Comparison of ENCODE assay signal across 8 cellular contexts in genomic region chr12:8179989-8180585, GRCh38. TPM values are rescaled to one million over a fixed set of nuclear protein-coding genes. Genes with fewer than 3 reads are reported as not detected.
DNase-seq lines count a peak whose midpoint lies in the region; ATAC-seq and TF ChIP-seq lines count a peak whose summit lies in the region.
"Not testable (repeated sequence)": the region's sequence is repeated elsewhere in the genome, so short reads cannot be mapped to it uniquely, and the experiment has no call there.

No MANE protein-coding gene starts in this region.

- peak; percentile 43 to 90 (median 62) for DNase-seq in CD8-positive, alpha-beta T cell
- DNase-seq in NCI-H510A (lab: John Stamatoyannopoulos, UW) (peak; percentile 4), activated B cell treated with CpG ODN at 0.5 μM for 24 hours (peak; percentile 73), astrocyte of the cerebellum (ENCODE audit: low read depth) (peak; percentile 60), cardiac septum (ENCODE audit: low spot score) (peak; percentile 93)
- DNase-seq in stimulated activated CD8-positive, alpha-beta memory T cell treated with anti-CD3 and anti-CD28 coated beads, Interleukin-7, amount 100 ng/mL, for 1 hour (ENCODE audit: low read depth in 2 of 2), result peak; percentile 37 to 66

- peak overlapping the region; percentile 82 for H3K27ac ChIP-seq in CD8-positive, alpha-beta T cell (ENCODE audit: low read depth, low read length)

- peak; percentile 99 for ATAC-seq in CD8-positive, alpha-beta T cell
- ATAC-seq in HG03354 (IDR thresholded peaks at IDR 0.05; ENCODE audit: poor library complexity, severe bottlenecking, unreplicated experiment) (peak; percentile 49), activated B cell treated with CpG ODN at 0.5 μM for 24 hours (ENCODE audit: low read depth) (peak; percentile 73)

- peak overlapping the region; percentile 91 for H3K27ac Mint-ChIP-seq in CD8-positive, alpha-beta T cell
- H3K27ac Mint-ChIP-seq in activated B cell treated with CpG ODN at 0.5 μM for 24 hours, result peak overlapping the region; percentile 83

- H3K4me3 ChIP-seq in CD8-positive, alpha-beta T cell (ENCODE audit: low read depth, low read length), result peak overlapping the region; percentile 65
- peak overlapping the region; percentile 52 for H3K4me3 ChIP-seq in astrocyte of the cerebellum (ENCODE audit: low read depth, low read length)
- peak overlapping the region; percentile 62 for H3K4me3 ChIP-seq in neuron (ENCODE audit: low read length)

- H3K36me3 ChIP-seq in CD8-positive, alpha-beta T cell (ENCODE audit: insufficient read depth, low read length); neuron (ENCODE audit: insufficient read depth, low read length): not testable (repeated sequence)

- peak; percentile 69 for TF ChIP-seq CTCF in CD8-positive, alpha-beta T cell (IDR thresholded peaks at IDR 0.05)
- TF ChIP-seq CTCF in activated B cell treated with CpG ODN at 0.5 μM for 24 hours (IDR thresholded peaks at IDR 0.05), result not testable (repeated sequence)
- TF ChIP-seq CTCF in astrocyte of the cerebellum (IDR thresholded peaks at IDR 0.05; ENCODE audit: low read depth, low read length, missing control alignments), result peak; percentile 68

- H3K27me3 Mint-ChIP-seq in CD8-positive, alpha-beta T cell (ENCODE audit: low read depth); activated B cell treated with CpG ODN at 0.5 μM for 24 hours: not testable (repeated sequence)

- H3K27me3 ChIP-seq in CD8-positive, alpha-beta T cell (ENCODE audit: insufficient read depth, low read length); neuron (ENCODE audit: insufficient read depth, low read length): not testable (repeated sequence)

- CTCF ChIA-PET in CD8-positive, alpha-beta T cell (lab: Charles Lee), result not testable (repeated sequence)
- CTCF ChIA-PET in activated B cell treated with CpG ODN at 0.5 μM for 24 hours (lab: Charles Lee), result interaction anchor here (1.3 kb wide), 1 partner anchor 51 kb away, joined by 3 read pairs; no protein-coding TSS in a partner anchor

- peaks cover 13% of the 10 kb centered on the region for H3K4me1 Mint-ChIP-seq in CD8-positive, alpha-beta T cell (ENCODE audit: low read depth)
- H3K4me1 Mint-ChIP-seq in activated B cell treated with CpG ODN at 0.5 μM for 24 hours, result peaks cover 13% of the 10 kb centered on the region

- POLR2A ChIA-PET in CD8-positive, alpha-beta T cell (lab: Charles Lee); activated B cell treated with CpG ODN at 0.5 μM for 24 hours (lab: Charles Lee): not testable (repeated sequence)

- not testable (repeated sequence) for H3K9me3 Mint-ChIP-seq in CD8-positive, alpha-beta T cell; activated B cell treated with CpG ODN at 0.5 μM for 24 hours

- in situ Hi-C loops in astrocyte of the cerebellum (cut with HindIII; ENCODE audit: low sequenced_read_pairs), result loop anchor here (25.0 kb wide), 1 partner anchor 93 kb away; the partner anchor contains the start of gene NECAP1

- not testable (repeated sequence) for H3K9me3 ChIP-seq in CD8-positive, alpha-beta T cell (ENCODE audit: low read length); neuron (ENCODE audit: low read length)

- intact Hi-C loops in CD8-positive, alpha-beta T cell (cut with DNase I, micrococcal nuclease), result loop anchor here (2.0 to 10.0 kb wide), 2 partner anchors 55 to 63 kb away; no protein-coding TSS in a partner anchor
- intact Hi-C loops in activated B cell treated with CpG ODN at 0.5 μM for 24 hours (cut with micrococcal nuclease), result loop anchor here (1.0 to 2.0 kb wide), 2 partner anchors 57 to 72 kb away; no protein-coding TSS in a partner anchor
- intact Hi-C loops in cardiac septum (cut with DNase I), result not testable (repeated sequence)

- peak overlapping the region; percentile 88 for H3K4me3 Mint-ChIP-seq in CD8-positive, alpha-beta T cell
- peak overlapping the region; percentile 86 for H3K4me3 Mint-ChIP-seq in activated B cell treated with CpG ODN at 0.5 μM for 24 hours

- H3K36me3 Mint-ChIP-seq in CD8-positive, alpha-beta T cell; activated B cell treated with CpG ODN at 0.5 μM for 24 hours (ENCODE audit: low read depth): not testable (repeated sequence)

- H2AFZ ChIP-seq in neuron (ENCODE audit: low read depth, low read length), result peak overlapping the region; percentile 62

- H3K4me1 ChIP-seq in CD8-positive, alpha-beta T cell (ENCODE audit: insufficient read depth, low read length); neuron (ENCODE audit: insufficient read depth, low read length): not testable (repeated sequence)

RNA-seq across cellular contexts. Expression of gene ZNF705A, which starts 23.3 kb away (rescaled TPM):
- total RNA-seq in CD8-positive, alpha-beta T cell, result not detected
- total RNA-seq in activated B cell treated with CpG ODN at 0.5 μM for 24 hours (not detected in 2 replicates), cardiac septum (not detected)

RNA-seq across cellular contexts. Expression of gene FAM90A1, which starts 47.3 kb away (rescaled TPM):
- under 1 TPM in 1 of 2 experiments, not detected in 1; 0.17 TPM for total RNA-seq in CD8-positive, alpha-beta T cell
- total RNA-seq in activated B cell treated with CpG ODN at 0.5 μM for 24 hours, result not detected in 2 replicates
- not detected for total RNA-seq in cardiac septum

RNA-seq across cellular contexts. Expression of gene CLEC4A, which starts 56.7 kb away (rescaled TPM):
- total RNA-seq in CD8-positive, alpha-beta T cell, result under 1 TPM; 0.75 to 0.81 TPM
- 1.3 and 2.5 TPM in 2 replicates for total RNA-seq in activated B cell treated with CpG ODN at 0.5 μM for 24 hours
- 0.35 TPM for total RNA-seq in cardiac septum

Comparison
In these comparisons a context has a peak if more than half of its experiments do, and no peak if none do; other contexts are left out.
1. Peak in every context shown above with its lines: DNase-seq, ATAC-seq, H3K4me3 ChIP-seq and H3K27ac ChIP-seq.
2. ATAC-seq: peak in every context shown above with its lines; median percentile 99 in CD8-positive, alpha-beta T cell; 73 in activated B cell treated with CpG ODN at 0.5 μM for 24 hours; 49 in HG03354.
3. DNase-seq: peak in every context shown above with its lines; median percentile 93 in cardiac septum; 73 in activated B cell treated with CpG ODN at 0.5 μM for 24 hours; 62 in CD8-positive, alpha-beta T cell; 60 in astrocyte of the cerebellum; 52 in stimulated activated CD8-positive, alpha-beta memory T cell treated with anti-CD3 and anti-CD28 coated beads, Interleukin-7, amount 100 ng/mL, for 1 hour; 4 in NCI-H510A.